Comparison of ENCODE assay signal across 2 cellular contexts in genomic region chr16:2912330-2913199, GRCh38.
TF ChIP-seq lines count a peak whose summit lies in the region.

No MANE protein-coding gene starts in this region.

TF ChIP-seq in SK-N-SH, 30 proteins besides CTCF, POLR2A, EP300 and RAD21:
- TF ChIP-seq, protein P1, sequence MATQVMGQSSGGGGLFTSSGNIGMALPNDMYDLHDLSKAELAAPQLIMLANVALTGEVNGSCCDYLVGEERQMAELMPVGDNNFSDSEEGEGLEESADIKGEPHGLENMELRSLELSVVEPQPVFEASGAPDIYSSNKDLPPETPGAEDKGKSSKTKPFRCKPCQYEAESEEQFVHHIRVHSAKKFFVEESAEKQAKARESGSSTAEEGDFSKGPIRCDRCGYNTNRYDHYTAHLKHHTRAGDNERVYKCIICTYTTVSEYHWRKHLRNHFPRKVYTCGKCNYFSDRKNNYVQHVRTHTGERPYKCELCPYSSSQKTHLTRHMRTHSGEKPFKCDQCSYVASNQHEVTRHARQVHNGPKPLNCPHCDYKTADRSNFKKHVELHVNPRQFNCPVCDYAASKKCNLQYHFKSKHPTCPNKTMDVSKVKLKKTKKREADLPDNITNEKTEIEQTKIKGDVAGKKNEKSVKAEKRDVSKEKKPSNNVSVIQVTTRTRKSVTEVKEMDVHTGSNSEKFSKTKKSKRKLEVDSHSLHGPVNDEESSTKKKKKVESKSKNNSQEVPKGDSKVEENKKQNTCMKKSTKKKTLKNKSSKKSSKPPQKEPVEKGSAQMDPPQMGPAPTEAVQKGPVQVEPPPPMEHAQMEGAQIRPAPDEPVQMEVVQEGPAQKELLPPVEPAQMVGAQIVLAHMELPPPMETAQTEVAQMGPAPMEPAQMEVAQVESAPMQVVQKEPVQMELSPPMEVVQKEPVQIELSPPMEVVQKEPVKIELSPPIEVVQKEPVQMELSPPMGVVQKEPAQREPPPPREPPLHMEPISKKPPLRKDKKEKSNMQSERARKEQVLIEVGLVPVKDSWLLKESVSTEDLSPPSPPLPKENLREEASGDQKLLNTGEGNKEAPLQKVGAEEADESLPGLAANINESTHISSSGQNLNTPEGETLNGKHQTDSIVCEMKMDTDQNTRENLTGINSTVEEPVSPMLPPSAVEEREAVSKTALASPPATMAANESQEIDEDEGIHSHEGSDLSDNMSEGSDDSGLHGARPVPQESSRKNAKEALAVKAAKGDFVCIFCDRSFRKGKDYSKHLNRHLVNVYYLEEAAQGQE (IDR thresholded peaks at IDR 0.05; ENCODE audit: low read depth, low read length): no peak
- peak; percentile 59 for TF ChIP-seq MXI1 (IDR thresholded peaks at IDR 0.05; ENCODE audit: low read depth, low read length)
- TF ChIP-seq POLR2AphosphoS5 (IDR thresholded peaks at IDR 0.05; ENCODE audit: low read depth, low read length): no peak

TF ChIP-seq in K562, 482 proteins besides CTCF, POLR2A, EP300 and RAD21 (continues in another document):
- no peak for TF ChIP-seq PHB2 (IDR thresholded peaks at IDR 0.05; ENCODE audit: low read depth)
- no peak for TF ChIP-seq ZZZ3 (IDR thresholded peaks at IDR 0.05)
- no peak for TF ChIP-seq RFX7 (CRISPR knock-in tag; IDR thresholded peaks at IDR 0.05)
- TF ChIP-seq CREBBP (IDR thresholded peaks at IDR 0.05; ENCODE audit: low read depth, low read length): no peak
- no peak for TF ChIP-seq NR2C2 (CRISPR knock-in tag; IDR thresholded peaks at IDR 0.05)
- peak; percentile 56 for TF ChIP-seq NR2C2 (tag; IDR thresholded peaks at IDR 0.05)
- TF ChIP-seq, protein P2, sequence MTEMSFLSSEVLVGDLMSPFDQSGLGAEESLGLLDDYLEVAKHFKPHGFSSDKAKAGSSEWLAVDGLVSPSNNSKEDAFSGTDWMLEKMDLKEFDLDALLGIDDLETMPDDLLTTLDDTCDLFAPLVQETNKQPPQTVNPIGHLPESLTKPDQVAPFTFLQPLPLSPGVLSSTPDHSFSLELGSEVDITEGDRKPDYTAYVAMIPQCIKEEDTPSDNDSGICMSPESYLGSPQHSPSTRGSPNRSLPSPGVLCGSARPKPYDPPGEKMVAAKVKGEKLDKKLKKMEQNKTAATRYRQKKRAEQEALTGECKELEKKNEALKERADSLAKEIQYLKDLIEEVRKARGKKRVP (CRISPR knock-in tag; IDR thresholded peaks at IDR 0.05): no peak
- TF ChIP-seq, protein P3, sequence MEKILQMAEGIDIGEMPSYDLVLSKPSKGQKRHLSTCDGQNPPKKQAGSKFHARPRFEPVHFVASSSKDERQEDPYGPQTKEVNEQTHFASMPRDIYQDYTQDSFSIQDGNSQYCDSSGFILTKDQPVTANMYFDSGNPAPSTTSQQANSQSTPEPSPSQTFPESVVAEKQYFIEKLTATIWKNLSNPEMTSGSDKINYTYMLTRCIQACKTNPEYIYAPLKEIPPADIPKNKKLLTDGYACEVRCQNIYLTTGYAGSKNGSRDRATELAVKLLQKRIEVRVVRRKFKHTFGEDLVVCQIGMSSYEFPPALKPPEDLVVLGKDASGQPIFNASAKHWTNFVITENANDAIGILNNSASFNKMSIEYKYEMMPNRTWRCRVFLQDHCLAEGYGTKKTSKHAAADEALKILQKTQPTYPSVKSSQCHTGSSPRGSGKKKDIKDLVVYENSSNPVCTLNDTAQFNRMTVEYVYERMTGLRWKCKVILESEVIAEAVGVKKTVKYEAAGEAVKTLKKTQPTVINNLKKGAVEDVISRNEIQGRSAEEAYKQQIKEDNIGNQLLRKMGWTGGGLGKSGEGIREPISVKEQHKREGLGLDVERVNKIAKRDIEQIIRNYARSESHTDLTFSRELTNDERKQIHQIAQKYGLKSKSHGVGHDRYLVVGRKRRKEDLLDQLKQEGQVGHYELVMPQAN (IDR thresholded peaks at IDR 0.05; ENCODE audit: borderline replicate concordance): no peak
- TF ChIP-seq ZBTB1 (CRISPR knock-in tag; IDR thresholded peaks at IDR 0.05; ENCODE audit: borderline replicate concordance, low read depth): no peak
- TF ChIP-seq SNRNP70 (optimal IDR thresholded peaks at IDR 0.05; ENCODE audit: low read depth, low read length): no peak
- TF ChIP-seq CCNT2 (IDR thresholded peaks at IDR 0.05; ENCODE audit: borderline replicate concordance, extremely low read depth, insufficient read length, low read depth, low read length): no peak
- no peak for TF ChIP-seq MED1 (CRISPR knock-in tag; IDR thresholded peaks at IDR 0.05; ENCODE audit: borderline replicate concordance)
- no peak for TF ChIP-seq RBM39 (optimal IDR thresholded peaks at IDR 0.05; ENCODE audit: low read depth, low read length)
- no peak for TF ChIP-seq PYGO2 (tag; IDR thresholded peaks at IDR 0.05)
- TF ChIP-seq FOXJ2 (tag; IDR thresholded peaks at IDR 0.05): 0 out of 2 replicates have a peak, but pooled peaks have one; percentile 57
- no peak for TF ChIP-seq ZFP91 (CRISPR knock-in tag; IDR thresholded peaks at IDR 0.05)
- peak; percentile 23; the same call in 1 of the 2 replicates for TF ChIP-seq CEBPG (CRISPR knock-in tag; IDR thresholded peaks at IDR 0.05)
- TF ChIP-seq CEBPG (tag; conservative IDR thresholded peaks at IDR 0.05 in 1 of 2, IDR thresholded peaks at IDR 0.05 in 1 of 2): no peak
- TF ChIP-seq YY1 (IDR thresholded peaks at IDR 0.05; ENCODE audit: borderline replicate concordance in 1 of 3, control insufficient read depth in 1 of 3, extremely low read depth in 1 of 3, insufficient read depth in 3 of 3, insufficient read length in 1 of 3, insufficient replicate concordance in 2 of 3, low read depth in 1 of 3, low read length in 2 of 3): no peak
- TF ChIP-seq STAT5B (CRISPR knock-in tag; IDR thresholded peaks at IDR 0.05): no peak
- peak; percentile 57 for TF ChIP-seq MAFG (tag; conservative IDR thresholded peaks at IDR 0.05)
- TF ChIP-seq BCOR (IDR thresholded peaks at IDR 0.05): no peak
- TF ChIP-seq, protein P4, sequence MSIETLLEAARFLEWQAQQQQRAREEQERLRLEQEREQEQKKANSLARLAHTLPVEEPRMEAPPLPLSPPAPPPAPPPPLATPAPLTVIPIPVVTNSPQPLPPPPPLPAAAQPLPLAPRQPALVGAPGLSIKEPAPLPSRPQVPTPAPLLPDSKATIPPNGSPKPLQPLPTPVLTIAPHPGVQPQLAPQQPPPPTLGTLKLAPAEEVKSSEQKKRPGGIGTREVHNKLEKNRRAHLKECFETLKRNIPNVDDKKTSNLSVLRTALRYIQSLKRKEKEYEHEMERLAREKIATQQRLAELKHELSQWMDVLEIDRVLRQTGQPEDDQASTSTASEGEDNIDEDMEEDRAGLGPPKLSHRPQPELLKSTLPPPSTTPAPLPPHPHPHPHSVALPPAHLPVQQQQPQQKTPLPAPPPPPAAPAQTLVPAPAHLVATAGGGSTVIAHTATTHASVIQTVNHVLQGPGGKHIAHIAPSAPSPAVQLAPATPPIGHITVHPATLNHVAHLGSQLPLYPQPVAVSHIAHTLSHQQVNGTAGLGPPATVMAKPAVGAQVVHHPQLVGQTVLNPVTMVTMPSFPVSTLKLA (conservative IDR thresholded peaks at IDR 0.05): no peak
- no peak for TF ChIP-seq E2F1 (CRISPR knock-in tag; IDR thresholded peaks at IDR 0.05)
- no peak for TF ChIP-seq PTBP1 (IDR thresholded peaks at IDR 0.05; ENCODE audit: low read depth, low read length)
- TF ChIP-seq MAFF (IDR thresholded peaks at IDR 0.05; ENCODE audit: low read length): no peak
- TF ChIP-seq KDM5B (IDR thresholded peaks at IDR 0.05; ENCODE audit: insufficient replicate concordance, low read depth, low read length): no peak
- no peak for TF ChIP-seq RBM15 (IDR thresholded peaks at IDR 0.05; ENCODE audit: insufficient read depth, low read length)
- TF ChIP-seq NEUROD1 (IDR thresholded peaks at IDR 0.05; ENCODE audit: borderline replicate concordance, low read depth, low read length, partially characterized antibody): peak; percentile 18
- no peak for TF ChIP-seq ZNF217 (CRISPR knock-in tag; IDR thresholded peaks at IDR 0.05)
- TF ChIP-seq TRIM28 (IDR thresholded peaks at IDR 0.05): no peak
- no peak for TF ChIP-seq E2F3 (CRISPR knock-in tag; IDR thresholded peaks at IDR 0.05)
- TF ChIP-seq ZNF316 (IDR thresholded peaks at IDR 0.05): peak; percentile 54
- no peak for TF ChIP-seq ZC3H11A (IDR thresholded peaks at IDR 0.05; ENCODE audit: low read depth, low read length)
- no peak for TF ChIP-seq HNRNPUL1 (IDR thresholded peaks at IDR 0.05; ENCODE audit: low read length)
- no peak for TF ChIP-seq ZFP1 (CRISPR knock-in tag; IDR thresholded peaks at IDR 0.05)
- TF ChIP-seq SIX5 (IDR thresholded peaks at IDR 0.05; ENCODE audit: borderline replicate concordance in 1 of 2, insufficient read depth in 1 of 2, low read depth in 1 of 2, low read length in 2 of 2): no peak
- TF ChIP-seq, protein P5, sequence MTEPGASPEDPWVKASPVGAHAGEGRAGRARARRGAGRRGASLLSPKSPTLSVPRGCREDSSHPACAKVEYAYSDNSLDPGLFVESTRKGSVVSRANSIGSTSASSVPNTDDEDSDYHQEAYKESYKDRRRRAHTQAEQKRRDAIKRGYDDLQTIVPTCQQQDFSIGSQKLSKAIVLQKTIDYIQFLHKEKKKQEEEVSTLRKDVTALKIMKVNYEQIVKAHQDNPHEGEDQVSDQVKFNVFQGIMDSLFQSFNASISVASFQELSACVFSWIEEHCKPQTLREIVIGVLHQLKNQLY (CRISPR knock-in tag; conservative IDR thresholded peaks at IDR 0.05): no peak
- no peak for TF ChIP-seq TARDBP (IDR thresholded peaks at IDR 0.05)
- no peak for TF ChIP-seq MBD2 (IDR thresholded peaks at IDR 0.05; ENCODE audit: borderline replicate concordance, low read depth)
- TF ChIP-seq ZNF407 (IDR thresholded peaks at IDR 0.05; ENCODE audit: low read depth): no peak
- TF ChIP-seq SLC30A9 (CRISPR knock-in tag; IDR thresholded peaks at IDR 0.05): no peak
- TF ChIP-seq L3MBTL2 (IDR thresholded peaks at IDR 0.05): no peak
